In genomic region chr17:40556884-40557414, GRCh38 we compare ENCODE assay signal across 11 cellular contexts. TPM values are rescaled to one million over a fixed set of nuclear protein-coding genes. Genes with fewer than 3 reads are reported as not detected.
DNase-seq lines count a peak whose midpoint lies in the region; ATAC-seq, FAIRE-seq and TF ChIP-seq lines count a peak whose summit lies in the region.
"Had no signal": no experiment of that assay in that cellular context is flagged by ENCODE, and none has a peak within 500 bp of the region (broad histone marks: within the 10 kb centered on the region; RNA-seq: fewer than 3 reads in every experiment).

No MANE protein-coding gene starts in this region.

- no peaks in the 10 kb centered on the region for H3K27me3 Mint-ChIP-seq in CD8-positive, alpha-beta memory T cell

- H3K4me3 ChIP-seq in CD8-positive, alpha-beta memory T cell (ENCODE audit: low read length) = no peak overlapping the region
- H3K4me3 ChIP-seq in effector memory CD4-positive, alpha-beta T cell (ENCODE audit: insufficient read depth, low read depth, low read length, poor library complexity, severe bottlenecking) = no peak overlapping the region
- H3K4me3 ChIP-seq in osteoblast (ENCODE audit: insufficient read depth, low read length) = no peak overlapping the region
- H3K4me3 ChIP-seq: SJSA1 had no signal

- no peak for TF ChIP-seq CTCF in osteoblast (IDR thresholded peaks at IDR 0.05; ENCODE audit: extremely low read depth, low read depth, low read length)
- no peak for TF ChIP-seq CTCF in GM13976 (IDR thresholded peaks at IDR 0.05; ENCODE audit: borderline replicate concordance, control extremely low read depth, extremely low read depth, insufficient read depth, missing control alignments)
- no peak for TF ChIP-seq CTCF in D721Med (IDR thresholded peaks at IDR 0.05; ENCODE audit: insufficient read depth, missing control alignments)

- no peak for DNase-seq in CD8-positive, alpha-beta memory T cell
- DNase-seq in OCI-M1 (lab: John Stamatoyannopoulos, UW) (peak; percentile 43), osteoblast (ENCODE audit: insufficient read length, low spot score, missing footprints) (no peak), GM13976 (ENCODE audit: low spot score) (no peak), D721Med (ENCODE audit: insufficient read length, low spot score) (no peak), T-helper 9 cell (no peak)
- no peak for DNase-seq in effector memory CD4-positive, alpha-beta T cell

- FAIRE-seq in D721Med (lab: Jason Lieb, UNC) = no peak

- no peak for ATAC-seq in HG03354 (IDR thresholded peaks at IDR 0.05; ENCODE audit: poor library complexity, severe bottlenecking, unreplicated experiment)

- H2AFZ ChIP-seq in osteoblast (ENCODE audit: low read length) = no peak overlapping the region

- H3K9me3 ChIP-seq in CD8-positive, alpha-beta memory T cell (ENCODE audit: low read length) = no peaks in the 10 kb centered on the region
- H3K9me3 ChIP-seq in effector memory CD4-positive, alpha-beta T cell (ENCODE audit: control insufficient read depth, low read length) = no peaks in the 10 kb centered on the region
- H3K9me3 ChIP-seq in osteoblast (ENCODE audit: low read depth, low read length) = no peaks in the 10 kb centered on the region
- H3K9me3 ChIP-seq: SJSA1 had no signal

- in situ Hi-C loops in GM13976 (cut with MboI; ENCODE audit: low sequenced_read_pairs, unreplicated experiment) = no loop called here

- H3K9me3 Mint-ChIP-seq in CD8-positive, alpha-beta memory T cell = no peaks in the 10 kb centered on the region

- H3K4me1 ChIP-seq in CD8-positive, alpha-beta memory T cell (ENCODE audit: insufficient read depth, low read length) = peaks cover 98% of the 10 kb centered on the region
- peaks cover 52% of the 10 kb centered on the region for H3K4me1 ChIP-seq in effector memory CD4-positive, alpha-beta T cell (ENCODE audit: control insufficient read depth, insufficient read depth, low read length, poor library complexity, severe bottlenecking)
- peaks cover 62% of the 10 kb centered on the region for H3K4me1 ChIP-seq in osteoblast (ENCODE audit: insufficient read depth, low read length)

- CTCF ChIA-PET in CD8-positive, alpha-beta memory T cell (lab: Charles Lee) = interaction anchor here (1.0 to 17.6 kb wide), 4 partner anchors 17 to 202 kb away, joined by 3 to 475 read pairs (median 4); no protein-coding TSS in a partner anchor

- peaks cover 5% of the 10 kb centered on the region for H3K79me2 ChIP-seq in osteoblast (ENCODE audit: insufficient read depth, low read length)

- peaks cover 72 to 96% (median 95%) of the 10 kb centered on the region in 3 donors for H3K4me1 Mint-ChIP-seq in CD8-positive, alpha-beta memory T cell

- H3K36me3 ChIP-seq in CD8-positive, alpha-beta memory T cell (ENCODE audit: insufficient read depth, low read length) = peaks cover 56% of the 10 kb centered on the region
- H3K36me3 ChIP-seq in effector memory CD4-positive, alpha-beta T cell (ENCODE audit: control insufficient read depth, insufficient read depth, low read length) = peaks cover 63% of the 10 kb centered on the region
- no peaks in the 10 kb centered on the region for H3K36me3 ChIP-seq in osteoblast (ENCODE audit: insufficient read depth, low read length)
- H3K36me3 ChIP-seq: SJSA1 had no signal

- H3K36me3 Mint-ChIP-seq in CD8-positive, alpha-beta memory T cell = peaks cover 0 to 95% (median 18%) of the 10 kb centered on the region in 3 donors

- POLR2A ChIA-PET in CD8-positive, alpha-beta memory T cell (lab: Charles Lee) = interaction anchor here (0.5 to 1.6 kb wide), 4 partner anchors 9 to 59 kb away, joined by 3 to 9 read pairs (median 6); no protein-coding TSS in a partner anchor

- no peak overlapping the region for H3K27ac ChIP-seq in CD8-positive, alpha-beta memory T cell (ENCODE audit: low read depth, low read length)
- peak overlapping the region; percentile 30 for H3K27ac ChIP-seq in effector memory CD4-positive, alpha-beta T cell (ENCODE audit: insufficient read depth, low read length, poor library complexity, severe bottlenecking)
- H3K27ac ChIP-seq in osteoblast (ENCODE audit: low read depth, low read length) = peak overlapping the region; percentile 94
- H3K27ac ChIP-seq: SJSA1 had no signal

- no peaks in the 10 kb centered on the region for H3K27me3 ChIP-seq in CD8-positive, alpha-beta memory T cell (ENCODE audit: insufficient read depth, low read length, poor library complexity, severe bottlenecking)
- H3K27me3 ChIP-seq in effector memory CD4-positive, alpha-beta T cell (replicated peaks; ENCODE audit: control insufficient read depth, insufficient read depth, low read length, poor library complexity, severe bottlenecking) = no peaks in the 10 kb centered on the region
- H3K27me3 ChIP-seq in osteoblast (ENCODE audit: insufficient read depth, low read length) = no peaks in the 10 kb centered on the region
- H3K27me3 ChIP-seq: SJSA1 had no signal

- no peak overlapping the region for H3K4me2 ChIP-seq in osteoblast (ENCODE audit: insufficient read depth, low read length)

- peak overlapping the region in 2 of 7 donors; percentile 14 to 59 for H3K4me3 Mint-ChIP-seq in CD8-positive, alpha-beta memory T cell

- H4K20me1 ChIP-seq in osteoblast (ENCODE audit: insufficient read depth, low read length) = no peaks in the 10 kb centered on the region

- H3K27ac Mint-ChIP-seq in CD8-positive, alpha-beta memory T cell = peak overlapping the region; percentile 31 to 95 (median 69)

RNA-seq across cellular contexts. Expression of gene CCR7, which starts 8.3 kb away (rescaled TPM):
- total RNA-seq in CD8-positive, alpha-beta memory T cell = 100 to 1,000 TPM; 152 to 154 TPM
- 286 TPM for polyA plus RNA-seq in CD8-positive, alpha-beta memory T cell
- not detected in 2 replicates for total RNA-seq in osteoblast
- total RNA-seq: renal cortical epithelial cell, SJSA1 had no signal

RNA-seq across cellular contexts. Expression of gene TNS4, which starts 55.5 kb away (rescaled TPM):
- total RNA-seq in CD8-positive, alpha-beta memory T cell = 1 to 10 TPM; 3.1 TPM
- 0.41 TPM for polyA plus RNA-seq in CD8-positive, alpha-beta memory T cell
- total RNA-seq in osteoblast = under 0.01 and 0.29 TPM in 2 replicates
- total RNA-seq: dermis microvascular lymphatic vessel endothelial cell, SJSA1 had no signal

Comparison
In these comparisons a context has a peak if more than half of its experiments do, and no peak if none do; other contexts are left out.
1. RNA of gene CCR7, which starts 8.3 kb away (total RNA-seq): 152 to 154 TPM in CD8-positive, alpha-beta memory T cell; not detected in osteoblast; every median in the first group is over 100 times any median in the second.